In genomic region chr10:75613685-75614587, GRCh38 we compare ENCODE assay signal across 11 cellular contexts.
DNase-seq lines count a peak whose midpoint lies in the region; ATAC-seq and TF ChIP-seq lines count a peak whose summit lies in the region.
"Had no signal": no experiment of that assay in that cellular context is flagged by ENCODE, and none has a peak within 500 bp of the region (broad histone marks: within the 10 kb centered on the region; RNA-seq: fewer than 3 reads in every experiment).

No MANE protein-coding gene starts in this region.

- POLR2A ChIA-PET in Caco-2 (lab: Charles Lee) = interaction anchor here (0.6 kb wide), 1 partner anchor 183 kb away, joined by 15 read pairs; no protein-coding TSS in a partner anchor
- POLR2A ChIA-PET in naive thymus-derived CD4-positive, alpha-beta T cell (lab: Charles Lee) = no interaction called here

- peak overlapping the region; percentile 88; the same call in 1 of the 2 replicates for H2AFZ ChIP-seq in GM23338

- H3K4me1 Mint-ChIP-seq in Caco-2 (ENCODE audit: low read depth, unreplicated experiment) (peaks cover 30% of the 10 kb centered on the region), GM23338 (peaks cover 25% of the 10 kb centered on the region)
- no peaks in the 10 kb centered on the region for H3K4me1 Mint-ChIP-seq in activated naive CD4-positive, alpha-beta T cell treated with anti-CD3 and anti-CD28 coated beads, Interleukin-2, amount 10 ng/mL, durations not matched to agents 7 days and 5 days
- H3K4me1 Mint-ChIP-seq in naive thymus-derived CD4-positive, alpha-beta T cell = no peaks in the 10 kb centered on the region

- H3K36me3 ChIP-seq in Caco-2 (ENCODE audit: control insufficient read depth, insufficient read depth, low read length) (no peaks in the 10 kb centered on the region), GM23338 (ENCODE audit: insufficient read depth) (no peaks in the 10 kb centered on the region)
- no peaks in the 10 kb centered on the region for H3K36me3 ChIP-seq in naive thymus-derived CD4-positive, alpha-beta T cell (ENCODE audit: control insufficient read depth in 2 of 3, insufficient read depth in 3 of 3, low read length in 3 of 3)
- H3K36me3 ChIP-seq: prostate gland had no signal

- no peaks in the 10 kb centered on the region for H3F3A ChIP-seq in GM23338 (replicated peaks; ENCODE audit: low read depth)

- H3K9me3 ChIP-seq in Caco-2 = no peaks in the 10 kb centered on the region
- no peaks in the 10 kb centered on the region for H3K9me3 ChIP-seq in naive thymus-derived CD4-positive, alpha-beta T cell (ENCODE audit: control insufficient read depth in 2 of 3, low read length in 3 of 3)
- H3K9me3 ChIP-seq: prostate gland had no signal

- H3K4me1 ChIP-seq in Caco-2 = no peaks in the 10 kb centered on the region
- peaks cover 33% of the 10 kb centered on the region for H3K4me1 ChIP-seq in GM23338 (ENCODE audit: insufficient read depth)
- H3K4me1 ChIP-seq in naive thymus-derived CD4-positive, alpha-beta T cell (ENCODE audit: control insufficient read depth in 2 of 2, insufficient read depth in 2 of 2, low read length in 2 of 2) = no peaks in the 10 kb centered on the region
- H3K4me1 ChIP-seq: prostate gland had no signal

- H3K4me3 Mint-ChIP-seq in Caco-2 (ENCODE audit: unreplicated experiment) (no peak overlapping the region), GM23338 (no peak overlapping the region)
- H3K4me3 Mint-ChIP-seq in activated naive CD4-positive, alpha-beta T cell treated with anti-CD3 and anti-CD28 coated beads, Interleukin-2, amount 10 ng/mL, durations not matched to agents 7 days and 5 days = no peak overlapping the region
- no peak overlapping the region for H3K4me3 Mint-ChIP-seq in naive thymus-derived CD4-positive, alpha-beta T cell
- H3K4me3 Mint-ChIP-seq: B cell had no signal

- BruUV-seq in Caco-2 (replicated peaks; lab: Mats Ljungman, UMichigan) = no TSS peak

- peak overlapping the region; percentile 59 for H3K27ac Mint-ChIP-seq in Caco-2 (ENCODE audit: unreplicated experiment)
- H3K27ac Mint-ChIP-seq in GM23338 = no peak overlapping the region
- H3K27ac Mint-ChIP-seq in activated naive CD4-positive, alpha-beta T cell treated with anti-CD3 and anti-CD28 coated beads, Interleukin-2, amount 10 ng/mL, durations not matched to agents 7 days and 5 days = no peak overlapping the region
- no peak overlapping the region for H3K27ac Mint-ChIP-seq in naive thymus-derived CD4-positive, alpha-beta T cell
- H3K27ac Mint-ChIP-seq: B cell had no signal

- no peaks in the 10 kb centered on the region for H3K9me3 Mint-ChIP-seq in Caco-2 (ENCODE audit: unreplicated experiment)
- no peaks in the 10 kb centered on the region for H3K9me3 Mint-ChIP-seq in GM23338
- no peaks in the 10 kb centered on the region for H3K9me3 Mint-ChIP-seq in activated naive CD4-positive, alpha-beta T cell treated with anti-CD3 and anti-CD28 coated beads, Interleukin-2, amount 10 ng/mL, durations not matched to agents 7 days and 5 days
- peaks cover 0 to 3% (median 0%) of the 10 kb centered on the region in 11 donors for H3K9me3 Mint-ChIP-seq in naive thymus-derived CD4-positive, alpha-beta T cell

- no peak for TF ChIP-seq CTCF in Caco-2 (IDR thresholded peaks at IDR 0.05; ENCODE audit: insufficient read depth in 1 of 2, low read depth in 1 of 2, low read length in 1 of 2, severe bottlenecking in 1 of 2, unreplicated experiment in 1 of 2)
- TF ChIP-seq CTCF in GM23338 (conservative IDR thresholded peaks at IDR 0.05; ENCODE audit: low read depth in 2 of 2) = no peak

- H3K9me2 ChIP-seq in GM23338 (ENCODE audit: insufficient read depth) = no peaks in the 10 kb centered on the region

- DNase-seq in Caco-2 (no peak), GM23338 (ENCODE audit: low spot score) (no peak), MV-4-11 (lab: John Stamatoyannopoulos, UW) (peak; percentile 61), globus pallidus (ENCODE audit: low spot score) (peak; percentile 36), NCI-H187 (lab: John Stamatoyannopoulos, UW) (no peak), left colon (no peak)
- DNase-seq in activated naive CD4-positive, alpha-beta T cell treated with anti-CD3 and anti-CD28 coated beads, Interleukin-2, amount 10 ng/mL, durations not matched to agents 7 days and 5 days = no peak
- DNase-seq in naive thymus-derived CD4-positive, alpha-beta T cell = no peak
- DNase-seq: NCI-H1105 had no signal

- peak; percentile 50 for ATAC-seq in GM23338
- no peak for ATAC-seq in left colon
- ATAC-seq in naive thymus-derived CD4-positive, alpha-beta T cell = no peak

- no peak overlapping the region for H3K27ac ChIP-seq in GM23338 (ENCODE audit: low read depth)
- no peak overlapping the region for H3K27ac ChIP-seq in naive thymus-derived CD4-positive, alpha-beta T cell (ENCODE audit: low read depth, low read length)
- H3K27ac ChIP-seq: prostate gland had no signal

- no peaks in the 10 kb centered on the region; the same call in 1 of the 2 replicates for H4K20me1 ChIP-seq in GM23338 (replicated peaks; ENCODE audit: insufficient read depth)

- CTCF ChIA-PET in Caco-2 (lab: Charles Lee) = no interaction called here
- CTCF ChIA-PET in activated naive CD4-positive, alpha-beta T cell treated with anti-CD3 and anti-CD28 coated beads, Interleukin-2, amount 10 ng/mL, durations not matched to agents 7 days and 5 days (lab: Charles Lee) = no interaction called here
- CTCF ChIA-PET in naive thymus-derived CD4-positive, alpha-beta T cell (lab: Charles Lee) = no interaction called here

- no peaks in the 10 kb centered on the region for H3K79me2 ChIP-seq in GM23338 (replicated peaks; ENCODE audit: insufficient read depth)

- H3K4me2 ChIP-seq in GM23338 = peak overlapping the region; percentile 55

- H3K4me3 ChIP-seq in Caco-2 (ENCODE audit: low read depth, low read length) = no peak overlapping the region
- no peak overlapping the region for H3K4me3 ChIP-seq in GM23338
- no peak overlapping the region for H3K4me3 ChIP-seq in naive thymus-derived CD4-positive, alpha-beta T cell (ENCODE audit: low read length)
- H3K4me3 ChIP-seq: prostate gland had no signal

- intact Hi-C loops in Caco-2 (cut with micrococcal nuclease; ENCODE audit: unreplicated experiment) = no loop called here
- intact Hi-C loops in left colon (cut with DNase I, micrococcal nuclease) = no loop called here
- intact Hi-C loops in naive thymus-derived CD4-positive, alpha-beta T cell (cut with micrococcal nuclease) = no loop called here

- H3K27me3 ChIP-seq in Caco-2 (replicated peaks; ENCODE audit: control insufficient read depth, insufficient read depth, low read length) = no peaks in the 10 kb centered on the region
- peaks cover 5% of the 10 kb centered on the region; the same call in 1 of the 2 replicates for H3K27me3 ChIP-seq in GM23338 (ENCODE audit: insufficient read depth)
- no peaks in the 10 kb centered on the region for H3K27me3 ChIP-seq in naive thymus-derived CD4-positive, alpha-beta T cell (ENCODE audit: control insufficient read depth in 2 of 2, insufficient read depth in 2 of 2, low read length in 2 of 2)

- no peaks in the 10 kb centered on the region for H3K36me3 Mint-ChIP-seq in Caco-2 (ENCODE audit: insufficient read depth, unreplicated experiment)
- H3K36me3 Mint-ChIP-seq in GM23338 (ENCODE audit: low read depth) = no peaks in the 10 kb centered on the region
- no peaks in the 10 kb centered on the region for H3K36me3 Mint-ChIP-seq in activated naive CD4-positive, alpha-beta T cell treated with anti-CD3 and anti-CD28 coated beads, Interleukin-2, amount 10 ng/mL, durations not matched to agents 7 days and 5 days
- H3K36me3 Mint-ChIP-seq in naive thymus-derived CD4-positive, alpha-beta T cell = no peaks in the 10 kb centered on the region

- H3K27me3 Mint-ChIP-seq in Caco-2 (ENCODE audit: insufficient read depth, unreplicated experiment) (no peaks in the 10 kb centered on the region), GM23338 (ENCODE audit: insufficient read depth, low read depth, poor library complexity) (peaks cover 6% of the 10 kb centered on the region)
- peaks cover 7% of the 10 kb centered on the region for H3K27me3 Mint-ChIP-seq in activated naive CD4-positive, alpha-beta T cell treated with anti-CD3 and anti-CD28 coated beads, Interleukin-2, amount 10 ng/mL, durations not matched to agents 7 days and 5 days
- peaks cover 10 to 34% (median 10%) of the 10 kb centered on the region in 5 donors for H3K27me3 Mint-ChIP-seq in naive thymus-derived CD4-positive, alpha-beta T cell

TF ChIP-seq in GM23338, 12 proteins besides CTCF, POLR2A, EP300 and RAD21 (continues in another document):
- TF ChIP-seq CREB1 (CRISPR knock-in tag; IDR thresholded peaks at IDR 0.05; ENCODE audit: low read depth) = no peak

Comparison
In these comparisons a context has a peak if more than half of its experiments do, and no peak if none do; other contexts are left out.
1. DNase-seq: peak in MV-4-11 (single experiment) and globus pallidus (single experiment); none in Caco-2 (0 of 2), GM23338 (single experiment), NCI-H187 (0 of 2), left colon (0 of 2), activated naive CD4-positive, alpha-beta T cell treated with anti-CD3 and anti-CD28 coated beads, Interleukin-2, amount 10 ng/mL, durations not matched to agents 7 days and 5 days (single experiment) and naive thymus-derived CD4-positive, alpha-beta T cell (0 of 9).